ENCODE assay signal across 10 cellular contexts in genomic region chr5:173885481-173886010, GRCh38. TPM values are rescaled to one million over a fixed set of nuclear protein-coding genes. Genes with fewer than 3 reads are reported as not detected.
DNase-seq lines count a peak whose midpoint lies in the region; ATAC-seq, FAIRE-seq and TF ChIP-seq lines count a peak whose summit lies in the region.
"Had no signal": no experiment of that assay in that cellular context is flagged by ENCODE, and none has a peak within 500 bp of the region (broad histone marks: within the 10 kb centered on the region; RNA-seq: fewer than 3 reads in every experiment).

No MANE protein-coding gene starts in this region.

- intact Hi-C loops in activated naive CD4-positive, alpha-beta T cell treated with anti-CD3 and anti-CD28 coated beads for 36 hours (cut with micrococcal nuclease) = loop anchor here (10.0 kb wide), 3 partner anchors 1111 to 1769 kb away; partner anchors contain the start of genes DUSP1, HRH2 and SFXN1
- intact Hi-C loops in stomach (cut with DNase I; ENCODE audit: low total_unique reads) = no loop called here

- H3K9me3 ChIP-seq in stomach = no peaks in the 10 kb centered on the region

- TF ChIP-seq CTCF in stomach (IDR thresholded peaks at IDR 0.05) = peak in 1 of 7 experiments; percentile 46
- TF ChIP-seq CTCF in D721Med (IDR thresholded peaks at IDR 0.05; ENCODE audit: insufficient read depth, missing control alignments) = no peak

- CTCF ChIA-PET in activated naive CD4-positive, alpha-beta T cell treated with anti-CD3 and anti-CD28 coated beads for 36 hours (lab: Charles Lee) = interaction anchor here (0.6 to 1.0 kb wide), 3 partner anchors 40 to 257 kb away, joined by 3 to 6 read pairs (median 3); no protein-coding TSS in a partner anchor

- no peaks in the 10 kb centered on the region for H3K27me3 Mint-ChIP-seq in activated naive CD4-positive, alpha-beta T cell treated with anti-CD3 and anti-CD28 coated beads for 36 hours (ENCODE audit: low read depth)

- peak overlapping the region; percentile 39 for H3K27ac ChIP-seq in epithelial cell of prostate
- peak overlapping the region; percentile 56 to 94 (median 90) for H3K27ac ChIP-seq in stomach

- H3K27ac Mint-ChIP-seq in activated naive CD4-positive, alpha-beta T cell treated with anti-CD3 and anti-CD28 coated beads for 36 hours = peak overlapping the region; percentile 9

- peaks cover 21 to 58% (median 43%) of the 10 kb centered on the region in 4 donors for H3K4me1 ChIP-seq in stomach

- no peaks in the 10 kb centered on the region for H3K36me3 ChIP-seq in stomach

- no peak for ATAC-seq in HG03280 (IDR thresholded peaks at IDR 0.05; ENCODE audit: unreplicated experiment)
- ATAC-seq: Panc1 had no signal

- DNase-seq in activated naive CD4-positive, alpha-beta T cell treated with anti-CD3 and anti-CD28 coated beads for 36 hours = peak; percentile 50
- no peak for DNase-seq in activated naive CD4-positive, alpha-beta T cell (lab: John Stamatoyannopoulos, UW)
- DNase-seq in OCI-M1 (lab: John Stamatoyannopoulos, UW) = peak; percentile 77
- no peak for DNase-seq in epithelial cell of prostate (ENCODE audit: low read depth, low spot score)
- DNase-seq in stomach = peak; percentile 68
- DNase-seq in D721Med (ENCODE audit: insufficient read length, low spot score) = no peak
- no peak for DNase-seq in occipital lobe (lab: John Stamatoyannopoulos, UW)
- DNase-seq: islet precursor cell had no signal

- no peak for TF ChIP-seq POLR2A in stomach (IDR thresholded peaks at IDR 0.05)

- H3K27me3 ChIP-seq in stomach = no peaks in the 10 kb centered on the region

- 20 to 40% (median 28%) methylated on average over 6 of the region's 6 CpGs for WGBS in stomach, 5 donors

- peaks cover 7% of the 10 kb centered on the region for H3K9me3 Mint-ChIP-seq in activated naive CD4-positive, alpha-beta T cell treated with anti-CD3 and anti-CD28 coated beads for 36 hours

- H3K4me3 Mint-ChIP-seq in activated naive CD4-positive, alpha-beta T cell treated with anti-CD3 and anti-CD28 coated beads for 36 hours = no peak overlapping the region

- no peak for TF ChIP-seq EP300 in stomach (IDR thresholded peaks at IDR 0.05)

- peaks cover 51% of the 10 kb centered on the region for H3K4me1 Mint-ChIP-seq in activated naive CD4-positive, alpha-beta T cell treated with anti-CD3 and anti-CD28 coated beads for 36 hours (ENCODE audit: low read depth)

- peaks cover 2% of the 10 kb centered on the region for H3K36me3 Mint-ChIP-seq in activated naive CD4-positive, alpha-beta T cell treated with anti-CD3 and anti-CD28 coated beads for 36 hours (ENCODE audit: low read depth)

- no peak overlapping the region for H3K4me3 ChIP-seq in stomach

- no peak for FAIRE-seq in D721Med (lab: Jason Lieb, UNC)

RNA-seq across cellular contexts. Expression of gene CPEB4, which starts 2.6 kb away (rescaled TPM):
- total RNA-seq in activated naive CD4-positive, alpha-beta T cell treated with anti-CD3 and anti-CD28 coated beads for 36 hours = 1 to 10 TPM; 7.6 to 7.8 TPM
- total RNA-seq in stomach (100 to 1,000 TPM in 1 of 5 donors, 10 to 100 TPM in 3, 1 to 10 TPM in 1; 6.7 to 115 (median 61.0) TPM), occipital lobe (87.3 TPM)
- 10 to 100 TPM in 1 of 3 donors, 1 to 10 TPM in 2; 3.5 to 14.5 (median 8.3) TPM for polyA plus RNA-seq in stomach

Comparison
In these comparisons a context has a peak if more than half of its experiments do, and no peak if none do; other contexts are left out.
1. DNase-seq: peak in activated naive CD4-positive, alpha-beta T cell treated with anti-CD3 and anti-CD28 coated beads for 36 hours (single experiment), OCI-M1 (single experiment) and stomach (single experiment); none in activated naive CD4-positive, alpha-beta T cell (0 of 4), epithelial cell of prostate (single experiment), D721Med (single experiment) and occipital lobe (single experiment).